13 cellular contexts compared by ENCODE assay signal in genomic region chr2:27084297-27085061, GRCh38. TPM values are rescaled to one million over a fixed set of nuclear protein-coding genes. Genes with fewer than 3 reads are reported as not detected.
DNase-seq lines count a peak whose midpoint lies in the region; ATAC-seq and TF ChIP-seq lines count a peak whose summit lies in the region.
"Had no signal": no experiment of that assay in that cellular context is flagged by ENCODE, and none has a peak within 500 bp of the region (broad histone marks: within the 10 kb centered on the region; RNA-seq: fewer than 3 reads in every experiment).

No MANE protein-coding gene starts in this region.

- peaks cover 71% of the 10 kb centered on the region for H3K4me1 ChIP-seq in DND-41 (ENCODE audit: insufficient read depth, low read length)

- H3K4me2 ChIP-seq in DND-41 (ENCODE audit: insufficient read depth, low read length), result no peak overlapping the region

- no peak for TF ChIP-seq CTCF in 22Rv1 (IDR thresholded peaks at IDR 0.05)
- TF ChIP-seq CTCF in DND-41 (IDR thresholded peaks at IDR 0.05; ENCODE audit: borderline replicate concordance, extremely low read depth, low read length, poor library complexity, severe bottlenecking), result no peak
- TF ChIP-seq CTCF in natural killer cell (IDR thresholded peaks at IDR 0.05), result no peak
- TF ChIP-seq CTCF in foreskin fibroblast (IDR thresholded peaks at IDR 0.05; ENCODE audit: low read depth, low read length), result no peak

- H3K27me3 ChIP-seq in DND-41 (ENCODE audit: insufficient read depth, low read length, poor library complexity), result no peaks in the 10 kb centered on the region
- H3K27me3 ChIP-seq: hepatocyte, SJSA1 had no signal

- no peak overlapping the region for H3K4me3 ChIP-seq in DND-41 (ENCODE audit: low read depth in 1 of 2, low read length in 2 of 2)
- H3K4me3 ChIP-seq in foreskin fibroblast (ENCODE audit: low read depth in 1 of 2, low read length in 2 of 2), result no peak overlapping the region
- H3K4me3 ChIP-seq: hepatocyte, SJSA1 had no signal

- H3K79me2 ChIP-seq in DND-41 (ENCODE audit: insufficient read depth, low read length), result peaks cover 10% of the 10 kb centered on the region

- no peaks in the 10 kb centered on the region for H4K20me1 ChIP-seq in DND-41 (ENCODE audit: insufficient read depth, low read length)

- ATAC-seq in DND-41 (ENCODE audit: insufficient read depth, low read depth), result no peak
- ATAC-seq in activated naive CD8-positive, alpha-beta T cell treated with anti-CD3 and anti-CD28 coated beads, Interleukin-2, amount 10 ng/mL, durations not matched to agents 7 days and 5 days (ENCODE audit: low read depth), result no peak
- no peak for ATAC-seq in natural killer cell
- ATAC-seq in GM21737 (IDR thresholded peaks at IDR 0.05; ENCODE audit: unreplicated experiment), result no peak
- ATAC-seq in HG02798 (IDR thresholded peaks at IDR 0.05; ENCODE audit: poor library complexity, unreplicated experiment), result no peak
- no peak for ATAC-seq in GM21360 (IDR thresholded peaks at IDR 0.05; ENCODE audit: unreplicated experiment)

- H3K4me3 Mint-ChIP-seq in activated naive CD8-positive, alpha-beta T cell treated with anti-CD3 and anti-CD28 coated beads, Interleukin-2, amount 10 ng/mL, durations not matched to agents 7 days and 5 days, result peak overlapping the region; percentile 78
- peak overlapping the region; percentile 21 for H3K4me3 Mint-ChIP-seq in natural killer cell

- H3K36me3 ChIP-seq in DND-41 (ENCODE audit: insufficient read depth, low read length), result no peaks in the 10 kb centered on the region

- H3K4me1 Mint-ChIP-seq in activated naive CD8-positive, alpha-beta T cell treated with anti-CD3 and anti-CD28 coated beads, Interleukin-2, amount 10 ng/mL, durations not matched to agents 7 days and 5 days, result peaks cover 32% of the 10 kb centered on the region
- H3K4me1 Mint-ChIP-seq in natural killer cell, result peaks cover 29 to 43% of the 10 kb centered on the region in 2 donors

- no peaks in the 10 kb centered on the region for H3K36me3 Mint-ChIP-seq in activated naive CD8-positive, alpha-beta T cell treated with anti-CD3 and anti-CD28 coated beads, Interleukin-2, amount 10 ng/mL, durations not matched to agents 7 days and 5 days
- no peaks in the 10 kb centered on the region for H3K36me3 Mint-ChIP-seq in natural killer cell

- H3K9me3 ChIP-seq in DND-41 (ENCODE audit: insufficient read depth, low read length, severe bottlenecking), result no peaks in the 10 kb centered on the region
- H3K9me3 ChIP-seq: SJSA1 had no signal

- no peaks in the 10 kb centered on the region for H3K27me3 Mint-ChIP-seq in activated naive CD8-positive, alpha-beta T cell treated with anti-CD3 and anti-CD28 coated beads, Interleukin-2, amount 10 ng/mL, durations not matched to agents 7 days and 5 days
- no peaks in the 10 kb centered on the region for H3K27me3 Mint-ChIP-seq in natural killer cell (ENCODE audit: low read depth in 2 of 2)

- H3K27ac Mint-ChIP-seq in activated naive CD8-positive, alpha-beta T cell treated with anti-CD3 and anti-CD28 coated beads, Interleukin-2, amount 10 ng/mL, durations not matched to agents 7 days and 5 days, result peak overlapping the region; percentile 63
- H3K27ac Mint-ChIP-seq in natural killer cell, result no peak overlapping the region

- H2AFZ ChIP-seq in DND-41 (ENCODE audit: low read depth, low read length), result no peak overlapping the region
- H2AFZ ChIP-seq: hepatocyte had no signal

- peak overlapping the region; percentile 79; the same call in 1 of the 2 replicates for H3K27ac ChIP-seq in 22Rv1
- H3K27ac ChIP-seq in DND-41 (ENCODE audit: low read length), result no peak overlapping the region
- H3K27ac ChIP-seq: hepatocyte, SJSA1 had no signal

- POLR2A ChIA-PET in activated naive CD8-positive, alpha-beta T cell treated with anti-CD3 and anti-CD28 coated beads, Interleukin-2, amount 10 ng/mL, durations not matched to agents 7 days and 5 days (lab: Charles Lee), result interaction anchor here (7.9 to 10.4 kb wide), 2 partner anchors 11 to 34 kb away, joined by 61 to 113 read pairs; partner anchors contain the start of genes AGBL5 and OST4

- intact Hi-C loops in natural killer cell (cut with micrococcal nuclease), result loop anchor here (5.0 to 10.0 kb wide), 2 partner anchors 50 to 128 kb away; partner anchors contain the start of genes ATRAID, PREB, PRR30 and SLC5A6

- H3K9ac ChIP-seq in DND-41 (ENCODE audit: low read depth, low read length), result peak overlapping the region; percentile 95; the same call in 1 of the 2 replicates

- H3K9me3 Mint-ChIP-seq in activated naive CD8-positive, alpha-beta T cell treated with anti-CD3 and anti-CD28 coated beads, Interleukin-2, amount 10 ng/mL, durations not matched to agents 7 days and 5 days, result no peaks in the 10 kb centered on the region
- no peaks in the 10 kb centered on the region for H3K9me3 Mint-ChIP-seq in natural killer cell

- no peak for DNase-seq in DND-41
- no peak for DNase-seq in activated naive CD8-positive, alpha-beta T cell treated with anti-CD3 and anti-CD28 coated beads, Interleukin-2, amount 10 ng/mL, durations not matched to agents 7 days and 5 days
- no peak for DNase-seq in natural killer cell
- no peak for DNase-seq in foreskin fibroblast
- DNase-seq: kidney glomerular epithelial cell; NCI-H1694 treated with DMSO at 0.1 percent for 48 hours; stimulated activated CD4-positive, alpha-beta T cell treated with anti-CD3 and anti-CD28 coated beads, Interleukin-12 subunit alpha, Interleukin-12 subunit beta, amount 100 ng/mL, for 4 hours had no signal

RNA-seq across cellular contexts. Expression of gene KHK, which starts 2.1 kb away (rescaled TPM):
- 10 to 100 TPM; 13.1 to 13.7 TPM for total RNA-seq in activated naive CD8-positive, alpha-beta T cell treated with anti-CD3 and anti-CD28 coated beads, Interleukin-2, amount 10 ng/mL, durations not matched to agents 7 days and 5 days
- 1 to 10 TPM; 3.7 to 4.0 (median 3.8) TPM for total RNA-seq in natural killer cell

RNA-seq across cellular contexts. Expression of gene EMILIN1, which starts 6.1 kb away (rescaled TPM):
- total RNA-seq in activated naive CD8-positive, alpha-beta T cell treated with anti-CD3 and anti-CD28 coated beads, Interleukin-2, amount 10 ng/mL, durations not matched to agents 7 days and 5 days, result 1 to 10 TPM in 1 of 2 experiments, under 1 TPM in 1; 0.91 to 1.2 TPM
- under 1 TPM; 0.31 to 0.78 (median 0.41) TPM for total RNA-seq in natural killer cell

RNA-seq across cellular contexts. Expression of gene OST4, which starts 13.0 kb away (rescaled TPM):
- 100 to 1,000 TPM; 302 to 325 TPM for total RNA-seq in activated naive CD8-positive, alpha-beta T cell treated with anti-CD3 and anti-CD28 coated beads, Interleukin-2, amount 10 ng/mL, durations not matched to agents 7 days and 5 days
- 100 to 1,000 TPM; 178 to 207 (median 192) TPM for total RNA-seq in natural killer cell

RNA-seq across cellular contexts. Expression of gene AGBL5, which starts 33.0 kb away (rescaled TPM):
- 10 to 100 TPM; 14.9 to 18.0 TPM for total RNA-seq in activated naive CD8-positive, alpha-beta T cell treated with anti-CD3 and anti-CD28 coated beads, Interleukin-2, amount 10 ng/mL, durations not matched to agents 7 days and 5 days
- 10 to 100 TPM in 2 of 3 donors, 1 to 10 TPM in 1; 10.0 to 12.0 (median 10.8) TPM for total RNA-seq in natural killer cell

RNA-seq across cellular contexts. Expression of gene CGREF1, which starts 34.4 kb away (rescaled TPM):
- total RNA-seq in activated naive CD8-positive, alpha-beta T cell treated with anti-CD3 and anti-CD28 coated beads, Interleukin-2, amount 10 ng/mL, durations not matched to agents 7 days and 5 days, result 1 to 10 TPM; 1.6 TPM
- total RNA-seq in natural killer cell, result not detected
